In the genomic region with DNA sequence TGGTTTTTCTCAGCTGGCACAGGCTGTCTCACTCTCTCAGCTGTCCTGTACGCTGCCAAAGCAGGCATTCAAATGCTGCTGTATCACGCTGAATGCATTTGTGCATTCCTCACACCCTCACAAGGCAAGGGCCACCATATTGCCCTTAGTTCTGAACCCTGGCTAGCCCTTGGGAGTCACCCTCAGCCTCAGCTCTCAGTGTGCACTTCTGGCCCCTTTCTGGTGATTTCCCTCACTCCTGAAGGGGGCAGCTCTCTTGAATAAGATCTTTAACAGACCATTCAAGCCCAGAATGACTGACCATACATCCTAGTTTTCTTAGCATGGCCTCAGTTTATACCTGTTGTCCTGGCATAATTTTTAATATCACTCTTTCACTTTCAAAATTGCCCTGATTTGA, we compare ENCODE assay signal across 22 cellular contexts.
DNase-seq lines count a peak whose midpoint lies in the region; FAIRE-seq and TF ChIP-seq lines count a peak whose summit lies in the region.
"Had no signal": no experiment of that assay in that cellular context is flagged by ENCODE, and none has a peak within 500 bp of the region (broad histone marks: within the 10 kb centered on the region; RNA-seq: fewer than 3 reads in every experiment).

No MANE protein-coding gene starts in this region.

- no peaks in the 10 kb centered on the region for H3K9me3 Mint-ChIP-seq in H9
- no peaks in the 10 kb centered on the region for H3K9me3 Mint-ChIP-seq in endodermal cell

- H2AFZ ChIP-seq in H9 (ENCODE audit: low read length): no peak overlapping the region
- no peak overlapping the region for H2AFZ ChIP-seq in neuronal stem cell (ENCODE audit: low read length)
- H2AFZ ChIP-seq: GM23248 had no signal

- H3K9me3 ChIP-seq in H9 (ENCODE audit: control insufficient read depth, low read depth, low read length): no peaks in the 10 kb centered on the region
- H3K9me3 ChIP-seq in endodermal cell (ENCODE audit: control insufficient read depth, low read length): no peaks in the 10 kb centered on the region
- no peaks in the 10 kb centered on the region for H3K9me3 ChIP-seq in neuronal stem cell (replicated peaks in 1 of 2; ENCODE audit: control insufficient read depth in 2 of 2, insufficient read depth in 1 of 2, low read depth in 1 of 2, low read length in 2 of 2)
- H3K9me3 ChIP-seq: A549, BLaER1, Caco-2 had no signal

- no peak overlapping the region for H2AK5ac ChIP-seq in H9 (ENCODE audit: insufficient read length, low read length)
- no peak overlapping the region for H2AK5ac ChIP-seq in neuronal stem cell (ENCODE audit: low read depth, low read length)

- no peaks in the 10 kb centered on the region for H3K27me3 ChIP-seq in H9 (ENCODE audit: insufficient read depth, low read length)
- H3K27me3 ChIP-seq in endodermal cell (ENCODE audit: control insufficient read depth, insufficient read depth, low read length, poor library complexity, severe bottlenecking): no peaks in the 10 kb centered on the region
- H3K27me3 ChIP-seq in neuronal stem cell (ENCODE audit: control insufficient read depth in 3 of 3, insufficient read depth in 3 of 3, low read depth in 1 of 3, low read length in 3 of 3): no peaks in the 10 kb centered on the region
- H3K27me3 ChIP-seq: BLaER1 had no signal

- DNase-seq in H9 (no peak), endodermal cell (peak; percentile 50), iPS-NIHi7 (ENCODE audit: extremely low spot score) (peak; percentile 9), neuronal stem cell (ENCODE audit: low spot score) (no peak), H54 (ENCODE audit: insufficient read length, low spot score) (no peak), NCI-H510A treated with DMSO at 0.1 percent for 48 hours (lab: John Stamatoyannopoulos, UW) (no peak), erythroblast (lab: John Stamatoyannopoulos, UW) (no peak), Ammon's horn (ENCODE audit: low spot score) (no peak)
- DNase-seq: 8988T; Caco-2; CD4-positive, CD25-positive, alpha-beta regulatory T cell; CD8-positive, alpha-beta T cell; DMS153; DND-41; GM23248; H7 had no signal

- no peaks in the 10 kb centered on the region for H3K79me1 ChIP-seq in H9 (ENCODE audit: insufficient read depth, low read depth, low read length, poor library complexity, severe bottlenecking)
- H3K79me1 ChIP-seq in neuronal stem cell (ENCODE audit: low read depth, low read length): no peaks in the 10 kb centered on the region

- H3K4me2 ChIP-seq in H9 (ENCODE audit: insufficient read depth, insufficient read length, low read length) (no peak overlapping the region), neuronal stem cell (ENCODE audit: insufficient read depth, low read length, poor library complexity, severe bottlenecking) (no peak overlapping the region)
- H3K4me2 ChIP-seq: A549, BLaER1 had no signal

- H4K8ac ChIP-seq in H9 (replicated peaks; ENCODE audit: insufficient read length, low read depth, low read length) (no peak overlapping the region), neuronal stem cell (ENCODE audit: low read depth, low read length) (no peak overlapping the region)

- H3K4me1 Mint-ChIP-seq in H9: peaks cover 3 to 8% of the 10 kb centered on the region in 2 experiments; a peak in 3 of 4 replicates
- no peaks in the 10 kb centered on the region for H3K4me1 Mint-ChIP-seq in endodermal cell
- H3K4me1 Mint-ChIP-seq: B cell; CD4-positive, CD25-positive, alpha-beta regulatory T cell had no signal

- no peak overlapping the region for H3T11ph ChIP-seq in H9 (ENCODE audit: low read length)

- TF ChIP-seq CTCF in H9 (conservative IDR thresholded peaks at IDR 0.05) (peak; percentile 22; the same call in 2 of the 3 replicates), endodermal cell (conservative IDR thresholded peaks at IDR 0.05) (peak; percentile 39)

- H3K9ac ChIP-seq in H9 (ENCODE audit: extremely low read depth, insufficient read length, low read length): no peak overlapping the region
- no peak overlapping the region for H3K9ac ChIP-seq in endodermal cell (ENCODE audit: extremely low read depth, low read length, poor library complexity, severe bottlenecking)
- H3K9ac ChIP-seq in neuronal stem cell (ENCODE audit: low read depth, low read length, poor library complexity): peak overlapping the region; percentile 21
- H3K9ac ChIP-seq: BLaER1, GM23248 had no signal

- no peaks in the 10 kb centered on the region for H3K36me3 ChIP-seq in endodermal cell (ENCODE audit: control insufficient read depth, insufficient read depth, low read length)
- no peaks in the 10 kb centered on the region for H3K36me3 ChIP-seq in neuronal stem cell (replicated peaks in 1 of 2; ENCODE audit: control insufficient read depth in 2 of 2, insufficient read depth in 2 of 2, low read length in 2 of 2)
- H3K36me3 ChIP-seq: BLaER1 had no signal

- no peak overlapping the region for H4K91ac ChIP-seq in H9 (ENCODE audit: insufficient read length, low read depth, low read length)
- H4K91ac ChIP-seq in neuronal stem cell (ENCODE audit: low read depth, low read length, poor library complexity): no peak overlapping the region

- FAIRE-seq in H54 (lab: Jason Lieb, UNC): no peak
- FAIRE-seq: A549, G401.6, GM12892 had no signal

- H2BK12ac ChIP-seq in H9 (ENCODE audit: insufficient read length, low read depth, low read length) (no peak overlapping the region), neuronal stem cell (ENCODE audit: low read length) (no peak overlapping the region)

- no peak overlapping the region for H3K4me3 Mint-ChIP-seq in H9
- no peak overlapping the region for H3K4me3 Mint-ChIP-seq in endodermal cell
- H3K4me3 Mint-ChIP-seq: B cell; CD4-positive, CD25-positive, alpha-beta regulatory T cell; CD8-positive, alpha-beta T cell had no signal

- H3K4me3 ChIP-seq in endodermal cell (ENCODE audit: low read length) (no peak overlapping the region), neuronal stem cell (ENCODE audit: low read length in 2 of 2) (no peak overlapping the region)
- H3K4me3 ChIP-seq: A549, BLaER1, GM23248 had no signal

- no peak overlapping the region for H3K56ac ChIP-seq in H9 (ENCODE audit: insufficient read length, low read depth, low read length)

- no peak for TF ChIP-seq POLR2A in H54 (IDR thresholded peaks at IDR 0.05; ENCODE audit: low read depth, low read length)
- no peak for TF ChIP-seq POLR2A in erythroblast (IDR thresholded peaks at IDR 0.05; ENCODE audit: low read length)

- H2BK20ac ChIP-seq in H9 (ENCODE audit: low read depth, low read length, poor library complexity, severe bottlenecking): no peak overlapping the region

- H3K23me2 ChIP-seq in H9 (ENCODE audit: insufficient read length, low read depth, low read length, poor library complexity, severe bottlenecking): no peaks in the 10 kb centered on the region

- H2BK5ac ChIP-seq in H9 (ENCODE audit: insufficient read length, low read length) (no peak overlapping the region), neuronal stem cell (ENCODE audit: low read length) (no peak overlapping the region)

- H3K27ac Mint-ChIP-seq in H9 (no peak overlapping the region; a peak in 1 of 7 replicates), endodermal cell (no peak overlapping the region)
- H3K27ac Mint-ChIP-seq: B cell; CD4-positive, CD25-positive, alpha-beta regulatory T cell; CD8-positive, alpha-beta T cell had no signal

- H3K18ac ChIP-seq in H9 (ENCODE audit: insufficient read length, low read depth, low read length) (no peak overlapping the region), neuronal stem cell (ENCODE audit: low read length) (peak overlapping the region; percentile 93)

- H2BK120ac ChIP-seq in H9 (ENCODE audit: low read depth, low read length, poor library complexity, severe bottlenecking) (no peak overlapping the region), neuronal stem cell (ENCODE audit: low read depth, low read length) (no peak overlapping the region)

- no peaks in the 10 kb centered on the region for H4K20me1 ChIP-seq in H9 (ENCODE audit: control insufficient read depth, insufficient read depth, insufficient read length)
- H4K20me1 ChIP-seq: BLaER1 had no signal

- no CpG with 5 or more reads among the region's 2 CpGs for WGBS in H9 (ENCODE audit: extremely low coverage, insufficient read length, low lambda C conversion rate)
- 82 to 91% methylated on average over 2 of the region's 2 CpGs for WGBS in endodermal cell (ENCODE audit: insufficient coverage in 1 of 2, insufficient read length in 1 of 2), 2 experiments
- WGBS in neuronal stem cell (ENCODE audit: extremely low coverage in 2 of 2, insufficient read length in 2 of 2, insufficient replicate concordance in 1 of 2), 2 donors: no CpG with 5 or more reads among the region's 2 CpGs

- no peak overlapping the region for H4K5ac ChIP-seq in H9 (ENCODE audit: insufficient read length, low read depth, low read length)

- H3K36me3 Mint-ChIP-seq in H9 (ENCODE audit: insufficient read depth in 1 of 3, low read depth in 3 of 3) (no peaks in the 10 kb centered on the region), endodermal cell (ENCODE audit: low read depth) (no peaks in the 10 kb centered on the region)
- H3K36me3 Mint-ChIP-seq: CD4-positive, CD25-positive, alpha-beta regulatory T cell; CD8-positive, alpha-beta T cell had no signal

- H3K27me3 Mint-ChIP-seq in H9 (ENCODE audit: low read depth) (no peaks in the 10 kb centered on the region), endodermal cell (ENCODE audit: insufficient read depth) (no peaks in the 10 kb centered on the region)
- H3K27me3 Mint-ChIP-seq: B cell; CD4-positive, CD25-positive, alpha-beta regulatory T cell had no signal

- no peak overlapping the region for H3K4ac ChIP-seq in H9 (ENCODE audit: low read depth, low read length)
- H3K4ac ChIP-seq in neuronal stem cell (ENCODE audit: low read length): no peak overlapping the region

- H3K79me2 ChIP-seq in H9 (ENCODE audit: insufficient read depth, low read length): no peaks in the 10 kb centered on the region

- no peak overlapping the region for H3K14ac ChIP-seq in H9 (ENCODE audit: insufficient read depth, low read length)
- no peak overlapping the region for H3K14ac ChIP-seq in neuronal stem cell (ENCODE audit: low read length)

- H3K4me1 ChIP-seq in H9 (ENCODE audit: insufficient read depth, low read length) (no peaks in the 10 kb centered on the region), endodermal cell (ENCODE audit: control insufficient read depth, insufficient read depth, low read length) (no peaks in the 10 kb centered on the region), neuronal stem cell (ENCODE audit: control insufficient read depth in 2 of 2, insufficient read depth in 1 of 2, low read depth in 1 of 2, low read length in 2 of 2) (peaks cover 0 to 1% of the 10 kb centered on the region in 2 donors)
- H3K4me1 ChIP-seq: A549, BLaER1, Caco-2 had no signal

- no peak overlapping the region for H3K23ac ChIP-seq in H9 (ENCODE audit: insufficient read length, low read depth, low read length)
- H3K23ac ChIP-seq in neuronal stem cell (ENCODE audit: low read depth, low read length, poor library complexity): no peak overlapping the region

- H3K27ac ChIP-seq in H9 (ENCODE audit: insufficient read length, low read depth, low read length): no peak overlapping the region
- H3K27ac ChIP-seq in endodermal cell (ENCODE audit: low read depth, low read length): no peak overlapping the region
- H3K27ac ChIP-seq in neuronal stem cell (replicated peaks; ENCODE audit: low read length): no peak overlapping the region
- H3K27ac ChIP-seq: A549, BLaER1, C4-2B, GM23248 had no signal

- H2BK15ac ChIP-seq in H9 (ENCODE audit: low read depth, low read length): no peak overlapping the region
- H2BK15ac ChIP-seq in neuronal stem cell (ENCODE audit: low read length): no peak overlapping the region

Comparison
In these comparisons a context has a peak if more than half of its experiments do, and no peak if none do; other contexts are left out.
1. DNase-seq: peak in endodermal cell (single experiment) and iPS-NIHi7 (single experiment); none in H9 (single experiment), neuronal stem cell (single experiment), H54 (single experiment), NCI-H510A treated with DMSO at 0.1 percent for 48 hours (single experiment), erythroblast (0 of 2) and Ammon's horn (single experiment).